ENCODE assay signal across 2 cellular contexts in the genomic region with DNA sequence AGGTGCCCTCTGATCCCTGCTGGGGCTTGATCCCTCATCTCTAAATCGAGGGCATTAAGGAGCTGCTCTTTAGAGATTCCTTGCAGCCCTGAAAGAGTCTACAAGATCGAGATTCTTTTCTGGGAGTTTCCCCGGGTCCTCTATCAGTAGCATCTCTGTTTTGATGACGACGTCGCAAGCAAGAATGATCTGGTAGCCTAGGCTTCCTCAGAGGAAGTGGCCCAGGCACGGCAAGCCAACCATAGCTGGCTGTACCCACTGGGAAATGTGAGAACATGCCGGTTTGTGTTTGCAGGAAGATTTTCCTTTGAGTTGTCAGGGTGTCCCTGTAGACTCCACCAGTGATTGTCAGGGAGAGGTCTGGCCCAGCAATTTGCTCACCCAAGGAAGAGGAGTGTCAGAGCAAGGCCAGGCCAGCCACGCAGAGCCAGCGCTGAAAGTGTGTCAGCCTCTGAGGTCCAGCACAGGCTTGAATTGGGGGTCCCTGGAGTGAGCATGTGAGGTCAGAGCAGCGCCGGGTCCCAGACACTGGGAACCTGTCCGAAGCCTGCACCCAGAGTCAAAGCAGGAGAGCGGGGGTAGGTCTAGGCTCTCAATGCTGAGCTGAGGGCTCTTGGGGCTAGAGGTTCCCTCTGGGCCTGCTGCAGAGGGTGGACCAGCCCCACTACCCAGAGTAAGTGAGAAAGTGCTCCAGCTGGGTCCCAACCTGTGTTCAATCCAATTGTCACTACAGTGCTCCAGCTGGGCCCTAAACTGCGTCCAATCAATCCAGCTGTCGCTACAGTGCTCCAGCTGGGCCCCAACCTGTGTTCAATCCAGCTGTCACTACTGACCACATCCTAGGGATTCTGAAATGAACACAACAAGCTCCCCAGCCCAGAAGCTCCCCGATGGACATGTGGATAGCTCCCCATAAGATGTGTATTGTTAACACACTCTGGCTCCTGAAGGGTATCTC.
TF ChIP-seq lines count a peak whose summit lies in the region.

No MANE protein-coding gene starts in this region.

TF ChIP-seq in GM23338, 12 proteins besides CTCF, POLR2A, EP300 and RAD21 (continued from another document):
- no peak for TF ChIP-seq ZNF462 (CRISPR knock-in tag; IDR thresholded peaks at IDR 0.05)
- TF ChIP-seq ETS1 (IDR thresholded peaks at IDR 0.05), result no peak
- no peak for TF ChIP-seq REST (IDR thresholded peaks at IDR 0.05; ENCODE audit: unreplicated experiment)
TF ChIP-seq in GM23338: peak in this region for 0.

TF ChIP-seq in GM12878, 131 proteins besides CTCF, POLR2A, EP300 and RAD21 (continued from another document):
- TF ChIP-seq, protein P1, sequence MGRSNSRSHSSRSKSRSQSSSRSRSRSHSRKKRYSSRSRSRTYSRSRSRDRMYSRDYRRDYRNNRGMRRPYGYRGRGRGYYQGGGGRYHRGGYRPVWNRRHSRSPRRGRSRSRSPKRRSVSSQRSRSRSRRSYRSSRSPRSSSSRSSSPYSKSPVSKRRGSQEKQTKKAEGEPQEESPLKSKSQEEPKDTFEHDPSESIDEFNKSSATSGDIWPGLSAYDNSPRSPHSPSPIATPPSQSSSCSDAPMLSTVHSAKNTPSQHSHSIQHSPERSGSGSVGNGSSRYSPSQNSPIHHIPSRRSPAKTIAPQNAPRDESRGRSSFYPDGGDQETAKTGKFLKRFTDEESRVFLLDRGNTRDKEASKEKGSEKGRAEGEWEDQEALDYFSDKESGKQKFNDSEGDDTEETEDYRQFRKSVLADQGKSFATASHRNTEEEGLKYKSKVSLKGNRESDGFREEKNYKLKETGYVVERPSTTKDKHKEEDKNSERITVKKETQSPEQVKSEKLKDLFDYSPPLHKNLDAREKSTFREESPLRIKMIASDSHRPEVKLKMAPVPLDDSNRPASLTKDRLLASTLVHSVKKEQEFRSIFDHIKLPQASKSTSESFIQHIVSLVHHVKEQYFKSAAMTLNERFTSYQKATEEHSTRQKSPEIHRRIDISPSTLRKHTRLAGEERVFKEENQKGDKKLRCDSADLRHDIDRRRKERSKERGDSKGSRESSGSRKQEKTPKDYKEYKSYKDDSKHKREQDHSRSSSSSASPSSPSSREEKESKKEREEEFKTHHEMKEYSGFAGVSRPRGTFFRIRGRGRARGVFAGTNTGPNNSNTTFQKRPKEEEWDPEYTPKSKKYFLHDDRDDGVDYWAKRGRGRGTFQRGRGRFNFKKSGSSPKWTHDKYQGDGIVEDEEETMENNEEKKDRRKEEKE (IDR thresholded peaks at IDR 0.05), result no peak
- no peak for TF ChIP-seq TARDBP (IDR thresholded peaks at IDR 0.05; ENCODE audit: borderline replicate concordance)
- no peak for TF ChIP-seq MYB (IDR thresholded peaks at IDR 0.05; ENCODE audit: borderline replicate concordance, low read depth, low read length)
- TF ChIP-seq SMAD5 (IDR thresholded peaks at IDR 0.05; ENCODE audit: low read depth), result no peak
- TF ChIP-seq ZNF274 (IDR thresholded peaks at IDR 0.05; ENCODE audit: insufficient read depth, insufficient read length), result no peak
- 0 out of 2 replicates have a peak, but pooled peaks have one; percentile 18 for TF ChIP-seq IKZF1 (conservative IDR thresholded peaks at IDR 0.05)
- no peak for TF ChIP-seq CBFB (IDR thresholded peaks at IDR 0.05; ENCODE audit: low read depth)
- TF ChIP-seq KAT2A (conservative IDR thresholded peaks at IDR 0.05; ENCODE audit: control insufficient read depth, low read depth, low read length), result no peak
- TF ChIP-seq CREM (IDR thresholded peaks at IDR 0.05; ENCODE audit: low read depth), result no peak
- TF ChIP-seq, protein P2, sequence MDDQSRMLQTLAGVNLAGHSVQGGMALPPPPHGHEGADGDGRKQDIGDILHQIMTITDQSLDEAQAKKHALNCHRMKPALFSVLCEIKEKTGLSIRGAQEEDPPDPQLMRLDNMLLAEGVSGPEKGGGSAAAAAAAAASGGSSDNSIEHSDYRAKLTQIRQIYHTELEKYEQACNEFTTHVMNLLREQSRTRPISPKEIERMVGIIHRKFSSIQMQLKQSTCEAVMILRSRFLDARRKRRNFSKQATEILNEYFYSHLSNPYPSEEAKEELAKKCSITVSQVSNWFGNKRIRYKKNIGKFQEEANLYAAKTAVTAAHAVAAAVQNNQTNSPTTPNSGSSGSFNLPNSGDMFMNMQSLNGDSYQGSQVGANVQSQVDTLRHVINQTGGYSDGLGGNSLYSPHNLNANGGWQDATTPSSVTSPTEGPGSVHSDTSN (IDR thresholded peaks at IDR 0.05; ENCODE audit: insufficient replicate concordance, low read depth, low read length), result no peak
- no peak for TF ChIP-seq POU2F2 (IDR thresholded peaks at IDR 0.05; ENCODE audit: borderline replicate concordance, low read depth, low read length)
- TF ChIP-seq, protein P3, sequence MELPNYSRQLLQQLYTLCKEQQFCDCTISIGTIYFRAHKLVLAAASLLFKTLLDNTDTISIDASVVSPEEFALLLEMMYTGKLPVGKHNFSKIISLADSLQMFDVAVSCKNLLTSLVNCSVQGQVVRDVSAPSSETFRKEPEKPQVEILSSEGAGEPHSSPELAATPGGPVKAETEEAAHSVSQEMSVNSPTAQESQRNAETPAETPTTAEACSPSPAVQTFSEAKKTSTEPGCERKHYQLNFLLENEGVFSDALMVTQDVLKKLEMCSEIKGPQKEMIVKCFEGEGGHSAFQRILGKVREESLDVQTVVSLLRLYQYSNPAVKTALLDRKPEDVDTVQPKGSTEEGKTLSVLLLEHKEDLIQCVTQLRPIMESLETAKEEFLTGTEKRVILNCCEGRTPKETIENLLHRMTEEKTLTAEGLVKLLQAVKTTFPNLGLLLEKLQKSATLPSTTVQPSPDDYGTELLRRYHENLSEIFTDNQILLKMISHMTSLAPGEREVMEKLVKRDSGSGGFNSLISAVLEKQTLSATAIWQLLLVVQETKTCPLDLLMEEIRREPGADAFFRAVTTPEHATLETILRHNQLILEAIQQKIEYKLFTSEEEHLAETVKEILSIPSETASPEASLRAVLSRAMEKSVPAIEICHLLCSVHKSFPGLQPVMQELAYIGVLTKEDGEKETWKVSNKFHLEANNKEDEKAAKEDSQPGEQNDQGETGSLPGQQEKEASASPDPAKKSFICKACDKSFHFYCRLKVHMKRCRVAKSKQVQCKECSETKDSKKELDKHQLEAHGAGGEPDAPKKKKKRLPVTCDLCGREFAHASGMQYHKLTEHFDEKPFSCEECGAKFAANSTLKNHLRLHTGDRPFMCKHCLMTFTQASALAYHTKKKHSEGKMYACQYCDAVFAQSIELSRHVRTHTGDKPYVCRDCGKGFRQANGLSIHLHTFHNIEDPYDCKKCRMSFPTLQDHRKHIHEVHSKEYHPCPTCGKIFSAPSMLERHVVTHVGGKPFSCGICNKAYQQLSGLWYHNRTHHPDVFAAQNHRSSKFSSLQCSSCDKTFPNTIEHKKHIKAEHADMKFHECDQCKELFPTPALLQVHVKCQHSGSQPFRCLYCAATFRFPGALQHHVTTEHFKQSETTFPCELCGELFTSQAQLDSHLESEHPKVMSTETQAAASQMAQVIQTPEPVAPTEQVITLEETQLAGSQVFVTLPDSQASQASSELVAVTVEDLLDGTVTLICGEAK (IDR thresholded peaks at IDR 0.05; ENCODE audit: borderline replicate concordance), result no peak
- no peak for TF ChIP-seq CHD2 (IDR thresholded peaks at IDR 0.05; ENCODE audit: borderline replicate concordance, low read depth, low read length)
- TF ChIP-seq MTA2 (IDR thresholded peaks at IDR 0.05; ENCODE audit: low read depth), result no peak
- TF ChIP-seq USF2 (IDR thresholded peaks at IDR 0.05; ENCODE audit: borderline replicate concordance, low read depth, low read length), result no peak
- TF ChIP-seq E2F4 (IDR thresholded peaks at IDR 0.05; ENCODE audit: low read depth, low read length), result no peak
- no peak for TF ChIP-seq RUNX3 (IDR thresholded peaks at IDR 0.05; ENCODE audit: low read length)
- no peak for TF ChIP-seq SUPT20H (IDR thresholded peaks at IDR 0.05; ENCODE audit: borderline replicate concordance, control insufficient read depth, low read depth, low read length)
- TF ChIP-seq ETV6 (conservative IDR thresholded peaks at IDR 0.05 in 1 of 2, IDR thresholded peaks at IDR 0.05 in 1 of 2; ENCODE audit: borderline replicate concordance in 1 of 2, low read depth in 1 of 2), result no peak
- TF ChIP-seq BCL3 (IDR thresholded peaks at IDR 0.05; ENCODE audit: borderline replicate concordance, insufficient read depth, low read depth, low read length, poor library complexity, severe bottlenecking), result no peak
- no peak for TF ChIP-seq LARP7 (IDR thresholded peaks at IDR 0.05)
- TF ChIP-seq TCF12 (IDR thresholded peaks at IDR 0.05; ENCODE audit: low read depth, low read length), result 0 out of 2 replicates have a peak, but pooled peaks have one; percentile 44
- no peak for TF ChIP-seq JUND (IDR thresholded peaks at IDR 0.05; ENCODE audit: low read depth, low read length)
- TF ChIP-seq STAT1 (conservative IDR thresholded peaks at IDR 0.05), result no peak
- no peak for TF ChIP-seq YY1 (IDR thresholded peaks at IDR 0.05; ENCODE audit: low read depth, low read length)
- TF ChIP-seq, protein P4, sequence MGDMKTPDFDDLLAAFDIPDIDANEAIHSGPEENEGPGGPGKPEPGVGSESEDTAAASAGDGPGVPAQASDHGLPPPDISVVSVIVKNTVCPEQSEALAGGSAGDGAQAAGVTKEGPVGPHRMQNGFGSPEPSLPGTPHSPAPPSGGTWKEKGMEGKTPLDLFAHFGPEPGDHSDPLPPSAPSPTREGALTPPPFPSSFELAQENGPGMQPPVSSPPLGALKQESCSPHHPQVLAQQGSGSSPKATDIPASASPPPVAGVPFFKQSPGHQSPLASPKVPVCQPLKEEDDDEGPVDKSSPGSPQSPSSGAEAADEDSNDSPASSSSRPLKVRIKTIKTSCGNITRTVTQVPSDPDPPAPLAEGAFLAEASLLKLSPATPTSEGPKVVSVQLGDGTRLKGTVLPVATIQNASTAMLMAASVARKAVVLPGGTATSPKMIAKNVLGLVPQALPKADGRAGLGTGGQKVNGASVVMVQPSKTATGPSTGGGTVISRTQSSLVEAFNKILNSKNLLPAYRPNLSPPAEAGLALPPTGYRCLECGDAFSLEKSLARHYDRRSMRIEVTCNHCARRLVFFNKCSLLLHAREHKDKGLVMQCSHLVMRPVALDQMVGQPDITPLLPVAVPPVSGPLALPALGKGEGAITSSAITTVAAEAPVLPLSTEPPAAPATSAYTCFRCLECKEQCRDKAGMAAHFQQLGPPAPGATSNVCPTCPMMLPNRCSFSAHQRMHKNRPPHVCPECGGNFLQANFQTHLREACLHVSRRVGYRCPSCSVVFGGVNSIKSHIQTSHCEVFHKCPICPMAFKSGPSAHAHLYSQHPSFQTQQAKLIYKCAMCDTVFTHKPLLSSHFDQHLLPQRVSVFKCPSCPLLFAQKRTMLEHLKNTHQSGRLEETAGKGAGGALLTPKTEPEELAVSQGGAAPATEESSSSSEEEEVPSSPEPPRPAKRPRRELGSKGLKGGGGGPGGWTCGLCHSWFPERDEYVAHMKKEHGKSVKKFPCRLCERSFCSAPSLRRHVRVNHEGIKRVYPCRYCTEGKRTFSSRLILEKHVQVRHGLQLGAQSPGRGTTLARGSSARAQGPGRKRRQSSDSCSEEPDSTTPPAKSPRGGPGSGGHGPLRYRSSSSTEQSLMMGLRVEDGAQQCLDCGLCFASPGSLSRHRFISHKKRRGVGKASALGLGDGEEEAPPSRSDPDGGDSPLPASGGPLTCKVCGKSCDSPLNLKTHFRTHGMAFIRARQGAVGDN (IDR thresholded peaks at IDR 0.05), result peak; percentile 62; the same call in 1 of the 2 replicates
- TF ChIP-seq ZNF24 (IDR thresholded peaks at IDR 0.05), result 0 out of 2 replicates have a peak, but pooled peaks have one; percentile 25
- 0 out of 2 replicates have a peak, but pooled peaks have one; percentile 16 for TF ChIP-seq TCF3 (IDR thresholded peaks at IDR 0.05; ENCODE audit: borderline replicate concordance, insufficient read depth, low read depth, low read length)
- TF ChIP-seq CBX3 (IDR thresholded peaks at IDR 0.05; ENCODE audit: borderline replicate concordance, low read depth), result no peak
- peak; percentile 69; the same call in 1 of the 2 replicates for TF ChIP-seq SPI1 (IDR thresholded peaks at IDR 0.05; ENCODE audit: borderline replicate concordance, insufficient read depth, low read depth, low read length)
